34 cellular contexts compared by ENCODE assay signal in genomic region chr11:76362716-76363115, GRCh38.
"Had no signal": no experiment of that assay in that cellular context is flagged by ENCODE, and none has a peak within 500 bp of the region (broad histone marks: within the 10 kb centered on the region; RNA-seq: fewer than 3 reads in every experiment).

No MANE protein-coding gene starts in this region.

- FAIRE-seq: bronchial epithelial cell, K562 had no signal

- H3K4me3 Mint-ChIP-seq: activated CD4-positive, alpha-beta T cell treated with anti-CD3 and anti-CD28 coated beads for 36 hours; activated CD4-positive, alpha-beta T cell treated with anti-CD3 and anti-CD28 coated beads, Interleukin-2, amount 10 ng/mL, durations not matched to agents 7 days and 5 days; activated CD8-positive, alpha-beta T cell treated with anti-CD3 and anti-CD28 coated beads, Interleukin-2, amount 10 ng/mL, durations not matched to agents 7 days and 5 days; activated naive CD4-positive, alpha-beta T cell treated with anti-CD3 and anti-CD28 coated beads, Interleukin-2, amount 10 ng/mL, durations not matched to agents 7 days and 5 days; activated naive CD8-positive, alpha-beta T cell treated with anti-CD3 and anti-CD28 coated beads, Interleukin-2, amount 10 ng/mL, durations not matched to agents 7 days and 5 days; activated T-cell treated with anti-CD3 and anti-CD28 coated beads, Interleukin-2, amount 50 U/mL, for 24 hours; brain; T-helper 1 cell treated with Interleukin-12 subunit alpha and Interleukin-12 subunit beta and Interleukin-4 antibody, amounts not matched to agents 30 μg/mL and 1 μg/mL, for 36 hours; T-helper 2 cell treated with Interferon-gamma antibody and Interleukin-4, amounts not matched to agents 5 μg/mL and 100 μg/mL, for 36 hours; WTC11 had no signal

- H3K27me3 ChIP-seq: adrenal gland, SJSA1 had no signal

- DNase-seq: activated CD4-positive, alpha-beta T cell treated with anti-CD3 and anti-CD28 coated beads for 36 hours; activated CD4-positive, alpha-beta T cell treated with anti-CD3 and anti-CD28 coated beads, Interleukin-2, amount 10 ng/mL, durations not matched to agents 7 days and 5 days; activated CD4-positive, alpha-beta T cell treated with anti-CD3 and anti-CD28 coated beads, Interleukin-2, amount 50 U/mL, for 48 hours; activated CD8-positive, alpha-beta T cell treated with anti-CD3 and anti-CD28 coated beads, Interleukin-2, amount 10 ng/mL, durations not matched to agents 7 days and 5 days; activated gamma-delta T cell treated with Interleukin-2 at 50 U/mL for 16 hours; activated naive CD4-positive, alpha-beta T cell treated with anti-CD3 and anti-CD28 coated beads, Interleukin-2, amount 10 ng/mL, durations not matched to agents 7 days and 5 days; activated naive CD8-positive, alpha-beta T cell treated with anti-CD3 and anti-CD28 coated beads, Interleukin-2, amount 10 ng/mL, durations not matched to agents 7 days and 5 days; activated T-cell treated with anti-CD3 and anti-CD28 coated beads, Interleukin-2, amount 50 U/mL, for 24 hours; adrenal gland; caudate nucleus; IMR-90; NCI-H1092 treated with DMSO at 0.1 percent for 48 hours; NCI-H1417; NCI-H146; NCI-H187; NCI-H2029 treated with DMSO at 0.1 percent for 48 hours; NCI-H2107; NCI-H2171; NCI-H510A; NCI-H526; NCI-H748 treated with DMSO at 0.1 percent for 48 hours; NK-92 treated with Interleukin-12 subunit alpha and Interleukin-12 subunit beta, amount 100 ng/mL, for 24 hours; RPMI8226; SHP77 treated with DMSO at 0.1 percent for 48 hours; SK-N-SH had no signal

- H3K27ac ChIP-seq: SJSA1 had no signal

- H3K9me3 ChIP-seq: adrenal gland, SJSA1, SK-N-SH had no signal

- H3K9ac ChIP-seq: SK-N-SH had no signal

- H3K9me3 Mint-ChIP-seq: activated CD4-positive, alpha-beta T cell treated with anti-CD3 and anti-CD28 coated beads, Interleukin-2, amount 10 ng/mL, durations not matched to agents 7 days and 5 days; activated naive CD4-positive, alpha-beta T cell treated with anti-CD3 and anti-CD28 coated beads, Interleukin-2, amount 10 ng/mL, durations not matched to agents 7 days and 5 days; activated naive CD8-positive, alpha-beta T cell treated with anti-CD3 and anti-CD28 coated beads, Interleukin-2, amount 10 ng/mL, durations not matched to agents 7 days and 5 days; activated T-cell treated with anti-CD3 and anti-CD28 coated beads, Interleukin-2, amount 50 U/mL, for 24 hours; brain; T-helper 1 cell treated with Interleukin-12 subunit alpha and Interleukin-12 subunit beta and Interleukin-4 antibody, amounts not matched to agents 30 μg/mL and 1 μg/mL, for 36 hours; T-helper 2 cell treated with Interferon-gamma antibody and Interleukin-4, amounts not matched to agents 5 μg/mL and 100 μg/mL, for 36 hours; WTC11 had no signal

- H3K27ac Mint-ChIP-seq: activated CD4-positive, alpha-beta T cell treated with anti-CD3 and anti-CD28 coated beads, Interleukin-2, amount 10 ng/mL, durations not matched to agents 7 days and 5 days; activated CD8-positive, alpha-beta T cell treated with anti-CD3 and anti-CD28 coated beads, Interleukin-2, amount 10 ng/mL, durations not matched to agents 7 days and 5 days; activated naive CD4-positive, alpha-beta T cell treated with anti-CD3 and anti-CD28 coated beads, Interleukin-2, amount 10 ng/mL, durations not matched to agents 7 days and 5 days; activated naive CD8-positive, alpha-beta T cell treated with anti-CD3 and anti-CD28 coated beads, Interleukin-2, amount 10 ng/mL, durations not matched to agents 7 days and 5 days; T-helper 1 cell treated with Interleukin-12 subunit alpha and Interleukin-12 subunit beta and Interleukin-4 antibody, amounts not matched to agents 30 μg/mL and 1 μg/mL, for 36 hours; T-helper 2 cell treated with Interferon-gamma antibody and Interleukin-4, amounts not matched to agents 5 μg/mL and 100 μg/mL, for 36 hours; WTC11 had no signal

- H3K27me3 Mint-ChIP-seq: activated CD4-positive, alpha-beta T cell treated with anti-CD3 and anti-CD28 coated beads for 36 hours; activated CD4-positive, alpha-beta T cell treated with anti-CD3 and anti-CD28 coated beads, Interleukin-2, amount 10 ng/mL, durations not matched to agents 7 days and 5 days; activated naive CD4-positive, alpha-beta T cell treated with anti-CD3 and anti-CD28 coated beads, Interleukin-2, amount 10 ng/mL, durations not matched to agents 7 days and 5 days; activated naive CD8-positive, alpha-beta T cell treated with anti-CD3 and anti-CD28 coated beads, Interleukin-2, amount 10 ng/mL, durations not matched to agents 7 days and 5 days; activated T-cell treated with anti-CD3 and anti-CD28 coated beads, Interleukin-2, amount 50 U/mL, for 24 hours; brain had no signal

- H3K4me1 ChIP-seq: SJSA1 had no signal

- H3K36me3 ChIP-seq: adrenal gland, SJSA1 had no signal

- H3K4me3 ChIP-seq: adrenal gland, K562, SJSA1 had no signal

- ATAC-seq: activated CD4-positive, alpha-beta T cell treated with anti-CD3 and anti-CD28 coated beads for 36 hours; activated CD4-positive, CD25-positive, alpha-beta regulatory T cell treated with anti-CD3 and anti-CD28 coated beads, Interleukin-2, amount 50 U/mL, for 24 hours; activated CD8-positive, alpha-beta T cell treated with anti-CD3 and anti-CD28 coated beads, Interleukin-2, amount 10 ng/mL, durations not matched to agents 7 days and 5 days; K562; Panc1; WTC11 had no signal
